In genomic region chr7:121397832-121398231, GRCh38 we compare ENCODE assay signal across 21 cellular contexts. TPM values are rescaled to one million over a fixed set of nuclear protein-coding genes. Genes with fewer than 3 reads are reported as not detected.
DNase-seq lines count a peak whose midpoint lies in the region; ATAC-seq, FAIRE-seq and TF ChIP-seq lines count a peak whose summit lies in the region.
"Had no signal": no experiment of that assay in that cellular context is flagged by ENCODE, and none has a peak within 500 bp of the region (broad histone marks: within the 10 kb centered on the region; RNA-seq: fewer than 3 reads in every experiment).

No MANE protein-coding gene starts in this region.

- H3K4me2 ChIP-seq in HCT116 (ENCODE audit: low read length), result peak overlapping the region; percentile 76
- no peak overlapping the region for H3K4me2 ChIP-seq in SU-DHL-6 (ENCODE audit: low read depth, low read length, poor library complexity, severe bottlenecking)
- H3K4me2 ChIP-seq in neural progenitor cell, result no peak overlapping the region

- H3K79me2 ChIP-seq in HCT116 (ENCODE audit: insufficient read depth, low read length) (peaks cover 33% of the 10 kb centered on the region), SU-DHL-6 (ENCODE audit: insufficient read depth, low read length) (peaks cover 28% of the 10 kb centered on the region), neural progenitor cell (ENCODE audit: low read depth) (peaks cover 31% of the 10 kb centered on the region)

- whole genome bisulfite sequencing in small intestine, 3 donors, result 20 to 67% (median 40%) methylated on average over 2 of the region's 2 CpGs

- intact Hi-C loops in HCT116 (cut with micrococcal nuclease), result no loop called here

- peak overlapping the region; percentile 95 for H3K27ac ChIP-seq in HCT116 (ENCODE audit: low read depth, low read length)
- H3K27ac ChIP-seq in SU-DHL-6 (ENCODE audit: low read depth, low read length), result no peak overlapping the region
- no peak overlapping the region for H3K27ac ChIP-seq in small intestine (ENCODE audit: low read depth in 1 of 2, low read length in 1 of 2)
- no peak overlapping the region for H3K27ac ChIP-seq in neural progenitor cell
- H3K27ac ChIP-seq: KMS-11 had no signal

- peaks cover 12% of the 10 kb centered on the region; the same call in 1 of the 2 replicates for H4K20me1 ChIP-seq in HCT116 (ENCODE audit: insufficient read depth)
- peaks cover 5% of the 10 kb centered on the region; the same call in 1 of the 2 replicates for H4K20me1 ChIP-seq in SU-DHL-6 (ENCODE audit: low read depth, low read length)
- peaks cover 14% of the 10 kb centered on the region for H4K20me1 ChIP-seq in neural progenitor cell (ENCODE audit: low read depth)

- TF ChIP-seq RAD21 in HCT116 (IDR thresholded peaks at IDR 0.05; ENCODE audit: low read depth), result no peak

- no peaks in the 10 kb centered on the region for H3K27me3 Mint-ChIP-seq in neural progenitor cell (ENCODE audit: insufficient read depth, low read depth)
- H3K27me3 Mint-ChIP-seq: activated CD8-positive, alpha-beta T cell treated with anti-CD3 and anti-CD28 coated beads for 36 hours; stimulated activated naive B cell treated with anti-CD40 and anti-IgM and Interleukin-4, amounts not matched to agents 10 μg/mL and 1 μg/mL and 100 μg/mL, for 72 hours had no signal

- H3K4me1 ChIP-seq in HCT116 (ENCODE audit: control insufficient read depth in 1 of 2, insufficient read depth in 2 of 2, low read length in 2 of 2) (peaks cover 39 to 60% of the 10 kb centered on the region in 2 experiments), small intestine (ENCODE audit: control insufficient read depth in 2 of 2, insufficient read depth in 1 of 2, low read depth in 1 of 2, low read length in 1 of 2) (peaks cover 4 to 5% of the 10 kb centered on the region in 2 donors), neural progenitor cell (peaks cover 11% of the 10 kb centered on the region)

- H3F3A ChIP-seq in SU-DHL-6 (ENCODE audit: insufficient read depth) (peaks cover 6% of the 10 kb centered on the region; the same call in 1 of the 2 replicates), neural progenitor cell (ENCODE audit: low read depth) (peaks cover 7% of the 10 kb centered on the region)

- H3K9ac ChIP-seq in HCT116 (ENCODE audit: low read length) (peak overlapping the region; percentile 84), SU-DHL-6 (ENCODE audit: low read length) (no peak overlapping the region), neural progenitor cell (no peak overlapping the region)
- H3K9ac ChIP-seq: KMS-11 had no signal

- H3K36me3 ChIP-seq in HCT116 (ENCODE audit: control insufficient read depth in 1 of 2, insufficient read depth in 2 of 2, low read length in 2 of 2), result peaks cover 6 to 19% of the 10 kb centered on the region in 2 experiments; a peak in 2 of 4 replicates
- H3K36me3 ChIP-seq in SU-DHL-6 (ENCODE audit: low read length), result peaks cover 15% of the 10 kb centered on the region
- peaks cover 0 to 3% of the 10 kb centered on the region in 2 donors for H3K36me3 ChIP-seq in small intestine (ENCODE audit: control insufficient read depth in 2 of 2, insufficient read depth in 2 of 2, low read length in 2 of 2)
- no peaks in the 10 kb centered on the region for H3K36me3 ChIP-seq in neural progenitor cell

- no peak for TF ChIP-seq CTCF in HCT116 (IDR thresholded peaks at IDR 0.05 in 2 of 3, conservative IDR thresholded peaks at IDR 0.05 in 1 of 3; ENCODE audit: borderline replicate concordance in 1 of 3, insufficient read depth in 1 of 3, low read depth in 2 of 3, low read length in 2 of 3)
- TF ChIP-seq CTCF in SU-DHL-6 (IDR thresholded peaks at IDR 0.05; ENCODE audit: insufficient read depth, low read length, poor library complexity, severe bottlenecking), result no peak
- no peak for TF ChIP-seq CTCF in neural progenitor cell (IDR thresholded peaks at IDR 0.05)

- no peak for ATAC-seq in HCT116
- ATAC-seq in HG02623 (IDR thresholded peaks at IDR 0.05; ENCODE audit: unreplicated experiment), result no peak
- ATAC-seq: activated CD8-positive, alpha-beta T cell treated with anti-CD3 and anti-CD28 coated beads for 36 hours; CD8-positive, alpha-beta T cell; esophagus mucosa; left ventricle myocardium superior; sciatic nerve; stimulated activated naive B cell treated with anti-CD40 and anti-IgM and Interleukin-4, amounts not matched to agents 10 μg/mL and 1 μg/mL and 100 μg/mL, for 72 hours had no signal

- peaks cover 13% of the 10 kb centered on the region for H3K4me1 Mint-ChIP-seq in neural progenitor cell

- H3K9me3 ChIP-seq in HCT116 (ENCODE audit: control insufficient read depth in 1 of 2, insufficient read depth in 1 of 2, low read depth in 1 of 2, low read length in 2 of 2) (no peaks in the 10 kb centered on the region), SU-DHL-6 (ENCODE audit: insufficient read depth, low read length) (no peaks in the 10 kb centered on the region), small intestine (ENCODE audit: control insufficient read depth, low read depth) (no peaks in the 10 kb centered on the region), neural progenitor cell (ENCODE audit: low read depth) (no peaks in the 10 kb centered on the region)

- no peak for DNase-seq in HCT116 (ENCODE audit: low read depth, low spot score)
- DNase-seq in kidney glomerular epithelial cell (lab: John Stamatoyannopoulos, UW), result peak; percentile 76
- peak; percentile 80 for DNase-seq in small intestine
- DNase-seq in activated T-cell treated with anti-CD3 and anti-CD28 coated beads, Interleukin-2, amount 50 U/mL, for 1 hour, result no peak
- no peak for DNase-seq in neural progenitor cell (ENCODE audit: low spot score)
- DNase-seq: activated CD8-positive, alpha-beta T cell treated with anti-CD3 and anti-CD28 coated beads for 36 hours; activated naive CD4-positive, alpha-beta T cell treated with Interleukin-2 at 50 U/mL for 16 hours; CD8-positive, alpha-beta T cell; central memory CD4-positive, alpha-beta T cell; DMS79; GOT3; left ventricle myocardium superior; NCI-H187 treated with DMSO at 0.1 percent for 48 hours; NCI-H226; stimulated activated naive B cell treated with anti-CD40 and anti-IgM and Interleukin-4, amounts not matched to agents 10 μg/mL and 1 μg/mL and 100 μg/mL, for 72 hours had no signal

- no peak overlapping the region for H3K4me3 Mint-ChIP-seq in neural progenitor cell
- H3K4me3 Mint-ChIP-seq: stimulated activated naive B cell treated with anti-CD40 and anti-IgM and Interleukin-4, amounts not matched to agents 10 μg/mL and 1 μg/mL and 100 μg/mL, for 72 hours had no signal

- no peaks in the 10 kb centered on the region for H3K9me2 ChIP-seq in HCT116 (ENCODE audit: insufficient read depth)
- H3K9me2 ChIP-seq in SU-DHL-6 (replicated peaks; ENCODE audit: insufficient read depth, low read length), result no peaks in the 10 kb centered on the region

- RAD21 ChIA-PET in HCT116 (lab: Charles Lee; ENCODE audit: low non-redundant PET in 1 of 2, low total read pairs in 2 of 2, uncharacterized antibody in 2 of 2, unreplicated experiment in 2 of 2), result interaction anchor here (0.8 to 1.2 kb wide), 2 partner anchors 132 to 149 kb away, joined by 3 to 4 read pairs; no protein-coding TSS in a partner anchor

- POLR2A ChIA-PET in HCT116 (lab: Charles Lee), result interaction anchor here (1.2 to 3.0 kb wide), 4 partner anchors 40 to 147 kb away, joined by 3 to 10 read pairs (median 6); no protein-coding TSS in a partner anchor

- FAIRE-seq in small intestine (lab: Jason Lieb, UNC), result peak; percentile 33
- FAIRE-seq: GM12891 had no signal

- CTCF ChIA-PET in HCT116 (lab: Charles Lee), result interaction anchor here (0.7 to 4.2 kb wide), 7 partner anchors 10 to 600 kb away, joined by 3 to 24 read pairs (median 5); no protein-coding TSS in a partner anchor

- TF ChIP-seq POLR2A in HCT116 (IDR thresholded peaks at IDR 0.05; ENCODE audit: borderline replicate concordance, extremely low read depth, insufficient read depth, insufficient read length), result no peak

- H3K4me3 ChIP-seq in HCT116 (replicated peaks in 1 of 2; ENCODE audit: low read depth in 1 of 2, low read length in 2 of 2) (peak overlapping the region; percentile 19 to 41), SU-DHL-6 (ENCODE audit: insufficient read depth, low read length, poor library complexity, severe bottlenecking) (no peak overlapping the region), small intestine (ENCODE audit: low read depth in 1 of 2, low read length in 2 of 2) (no peak overlapping the region), neural progenitor cell (no peak overlapping the region)

- H3K36me3 Mint-ChIP-seq in neural progenitor cell, result peaks cover 4% of the 10 kb centered on the region

- H3K27ac Mint-ChIP-seq in neural progenitor cell, result no peak overlapping the region
- H3K27ac Mint-ChIP-seq: activated CD8-positive, alpha-beta T cell treated with anti-CD3 and anti-CD28 coated beads for 36 hours; CD8-positive, alpha-beta T cell; stimulated activated naive B cell treated with anti-CD40 and anti-IgM and Interleukin-4, amounts not matched to agents 10 μg/mL and 1 μg/mL and 100 μg/mL, for 72 hours had no signal

- no TSS peak for BruUV-seq in HCT116 (replicated peaks; lab: Mats Ljungman, UMichigan)

- peaks cover 2% of the 10 kb centered on the region for H3K9me3 Mint-ChIP-seq in neural progenitor cell
- H3K9me3 Mint-ChIP-seq: activated CD8-positive, alpha-beta T cell treated with anti-CD3 and anti-CD28 coated beads for 36 hours; CD8-positive, alpha-beta T cell had no signal

- H3K27me3 ChIP-seq in HCT116 (ENCODE audit: insufficient read depth, low read length) (no peaks in the 10 kb centered on the region), SU-DHL-6 (ENCODE audit: low read length) (no peaks in the 10 kb centered on the region), small intestine (ENCODE audit: control insufficient read depth in 2 of 2, insufficient read depth in 2 of 2, low read length in 2 of 2) (no peaks in the 10 kb centered on the region), neural progenitor cell (no peaks in the 10 kb centered on the region)

- H2AFZ ChIP-seq in HCT116 (ENCODE audit: low read depth, low read length, poor library complexity, severe bottlenecking) (peak overlapping the region; percentile 66), SU-DHL-6 (ENCODE audit: low read depth, low read length, severe bottlenecking) (peak overlapping the region; percentile 78), neural progenitor cell (replicated peaks) (no peak overlapping the region)

TF ChIP-seq in HCT116, 20 proteins besides CTCF, POLR2A, EP300 and RAD21 (continues in another document):
- TF ChIP-seq POLR2AphosphoS5 (IDR thresholded peaks at IDR 0.05; ENCODE audit: low read depth, low read length) (no peak), JUND (IDR thresholded peaks at IDR 0.05) (no peak), MAX (IDR thresholded peaks at IDR 0.05) (no peak), CEBPB (IDR thresholded peaks at IDR 0.05; ENCODE audit: low read depth) (no peak), SP1 (IDR thresholded peaks at IDR 0.05; ENCODE audit: low read depth) (no peak), TCF7L2 (IDR thresholded peaks at IDR 0.05; ENCODE audit: borderline replicate concordance, extremely low read depth, insufficient read depth, insufficient read length) (no peak)

RNA-seq across cellular contexts. Expression of gene FAM3C, which starts 1.7 kb away (rescaled TPM):
- total RNA-seq in HCT116 (2021; ENCODE audit: unreplicated experiment) (322 TPM), neural progenitor cell (ENCODE audit: low replicate concordance) (52.4 and 96.7 TPM in 2 replicates)
- 103 and 148 TPM in 2 replicates for polyA plus RNA-seq in HCT116 (2012)
- 100 to 1,000 TPM in 2 of 3 donors, 10 to 100 TPM in 1; 98.0 to 166 (median 145) TPM for polyA plus RNA-seq in small intestine

Comparison
In these comparisons a context has a peak if more than half of its experiments do, and no peak if none do; other contexts are left out.
1. DNase-seq: peak in kidney glomerular epithelial cell (single experiment) and small intestine (single experiment); none in HCT116 (single experiment), activated T-cell treated with anti-CD3 and anti-CD28 coated beads, Interleukin-2, amount 50 U/mL, for 1 hour (single experiment) and neural progenitor cell (single experiment).
2. H3K4me3 ChIP-seq: peak in HCT116 (2 of 2); none in SU-DHL-6 (single experiment), small intestine (0 of 2) and neural progenitor cell (single experiment).